ENCODE assay signal across 1 cellular context in genomic region chr4:113444386-113444785, GRCh38.
TF ChIP-seq lines count a peak whose summit lies in the region.

No MANE protein-coding gene starts in this region.

TF ChIP-seq in WTC11, 78 proteins besides CTCF, POLR2A, EP300 and RAD21 (continued from another document):
- TF ChIP-seq CDX4 (CRISPR knock-in tag; IDR thresholded peaks at IDR 0.05; ENCODE audit: borderline replicate concordance) = no peak
- no peak for TF ChIP-seq ZNF396 (CRISPR knock-in tag; IDR thresholded peaks at IDR 0.05; ENCODE audit: borderline replicate concordance)
- no peak for TF ChIP-seq AFF4 (CRISPR knock-in tag; IDR thresholded peaks at IDR 0.05; ENCODE audit: borderline replicate concordance)
- no peak for TF ChIP-seq E2F1 (CRISPR knock-in tag; IDR thresholded peaks at IDR 0.05)
- TF ChIP-seq JAZF1 (CRISPR knock-in tag; IDR thresholded peaks at IDR 0.05) = no peak
- TF ChIP-seq ZNF416 (CRISPR knock-in tag; IDR thresholded peaks at IDR 0.05) = no peak
- no peak for TF ChIP-seq SMAD4 (CRISPR knock-in tag; IDR thresholded peaks at IDR 0.05)
TF ChIP-seq in WTC11: peak in this region for 0.
